ENCODE assay signal across 1 cellular context in the genomic region with DNA sequence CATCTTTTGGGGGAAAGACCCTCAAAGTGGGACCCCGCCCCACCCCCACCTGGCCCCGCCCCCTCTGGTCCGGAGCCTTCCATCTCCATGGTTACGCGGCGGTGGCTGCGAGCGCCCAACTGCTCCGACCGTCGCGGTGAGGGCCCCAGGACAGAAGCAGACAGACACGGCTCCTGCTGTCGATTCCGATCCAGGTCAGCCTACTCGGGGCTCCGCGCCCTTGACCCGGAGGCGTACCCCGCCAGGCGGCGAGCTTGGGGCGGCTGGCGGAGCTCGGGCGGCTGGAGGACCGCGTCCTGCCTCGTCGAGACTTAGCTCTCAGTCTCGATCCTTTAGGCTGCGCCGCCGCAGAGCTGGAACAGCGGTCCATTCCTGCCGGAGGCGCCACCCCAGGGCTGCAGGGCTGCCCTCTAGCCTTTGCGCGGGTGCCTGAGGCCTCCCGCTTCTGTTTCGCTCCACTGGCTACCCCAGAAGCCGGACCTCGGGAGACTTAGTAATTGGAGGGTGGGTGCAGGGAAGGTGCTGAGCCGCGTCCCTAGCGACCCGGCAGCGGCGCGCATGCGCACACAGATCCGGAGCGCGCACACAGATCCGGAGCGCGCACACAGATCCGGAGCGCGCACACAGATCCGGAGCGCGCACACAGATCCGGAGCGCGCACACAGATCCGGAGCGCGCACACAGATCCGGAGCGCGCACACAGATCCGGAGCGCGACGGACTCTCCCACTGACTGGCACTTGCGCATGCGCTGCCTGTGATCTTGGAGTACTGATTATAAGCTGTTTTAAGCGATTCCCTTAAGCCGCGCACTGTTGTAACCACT.
TF ChIP-seq lines count a peak whose summit lies in the region.

TSS of gene CFAP206 (plus strand) at position 77 of the 825 bp plus-strand sequence. CDS start 1,868 bp downstream, outside the sequence.

TF ChIP-seq in HepG2, 621 proteins besides CTCF, POLR2A, EP300 and RAD21 (continued from another document):
- TF ChIP-seq, protein P1, sequence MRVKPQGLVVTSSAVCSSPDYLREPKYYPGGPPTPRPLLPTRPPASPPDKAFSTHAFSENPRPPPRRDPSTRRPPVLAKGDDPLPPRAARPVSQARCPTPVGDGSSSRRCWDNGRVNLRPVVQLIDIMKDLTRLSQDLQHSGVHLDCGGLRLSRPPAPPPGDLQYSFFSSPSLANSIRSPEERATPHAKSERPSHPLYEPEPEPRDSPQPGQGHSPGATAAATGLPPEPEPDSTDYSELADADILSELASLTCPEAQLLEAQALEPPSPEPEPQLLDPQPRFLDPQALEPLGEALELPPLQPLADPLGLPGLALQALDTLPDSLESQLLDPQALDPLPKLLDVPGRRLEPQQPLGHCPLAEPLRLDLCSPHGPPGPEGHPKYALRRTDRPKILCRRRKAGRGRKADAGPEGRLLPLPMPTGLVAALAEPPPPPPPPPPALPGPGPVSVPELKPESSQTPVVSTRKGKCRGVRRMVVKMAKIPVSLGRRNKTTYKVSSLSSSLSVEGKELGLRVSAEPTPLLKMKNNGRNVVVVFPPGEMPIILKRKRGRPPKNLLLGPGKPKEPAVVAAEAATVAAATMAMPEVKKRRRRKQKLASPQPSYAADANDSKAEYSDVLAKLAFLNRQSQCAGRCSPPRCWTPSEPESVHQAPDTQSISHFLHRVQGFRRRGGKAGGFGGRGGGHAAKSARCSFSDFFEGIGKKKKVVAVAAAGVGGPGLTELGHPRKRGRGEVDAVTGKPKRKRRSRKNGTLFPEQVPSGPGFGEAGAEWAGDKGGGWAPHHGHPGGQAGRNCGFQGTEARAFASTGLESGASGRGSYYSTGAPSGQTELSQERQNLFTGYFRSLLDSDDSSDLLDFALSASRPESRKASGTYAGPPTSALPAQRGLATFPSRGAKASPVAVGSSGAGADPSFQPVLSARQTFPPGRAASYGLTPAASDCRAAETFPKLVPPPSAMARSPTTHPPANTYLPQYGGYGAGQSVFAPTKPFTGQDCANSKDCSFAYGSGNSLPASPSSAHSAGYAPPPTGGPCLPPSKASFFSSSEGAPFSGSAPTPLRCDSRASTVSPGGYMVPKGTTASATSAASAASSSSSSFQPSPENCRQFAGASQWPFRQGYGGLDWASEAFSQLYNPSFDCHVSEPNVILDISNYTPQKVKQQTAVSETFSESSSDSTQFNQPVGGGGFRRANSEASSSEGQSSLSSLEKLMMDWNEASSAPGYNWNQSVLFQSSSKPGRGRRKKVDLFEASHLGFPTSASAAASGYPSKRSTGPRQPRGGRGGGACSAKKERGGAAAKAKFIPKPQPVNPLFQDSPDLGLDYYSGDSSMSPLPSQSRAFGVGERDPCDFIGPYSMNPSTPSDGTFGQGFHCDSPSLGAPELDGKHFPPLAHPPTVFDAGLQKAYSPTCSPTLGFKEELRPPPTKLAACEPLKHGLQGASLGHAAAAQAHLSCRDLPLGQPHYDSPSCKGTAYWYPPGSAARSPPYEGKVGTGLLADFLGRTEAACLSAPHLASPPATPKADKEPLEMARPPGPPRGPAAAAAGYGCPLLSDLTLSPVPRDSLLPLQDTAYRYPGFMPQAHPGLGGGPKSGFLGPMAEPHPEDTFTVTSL (CRISPR knock-in tag; IDR thresholded peaks at IDR 0.05; ENCODE audit: borderline replicate concordance), result no peak
- TF ChIP-seq BRCA1 (CRISPR knock-in tag; IDR thresholded peaks at IDR 0.05), result no peak
- no peak for TF ChIP-seq ETV6 (CRISPR knock-in tag; conservative IDR thresholded peaks at IDR 0.05)
- no peak for TF ChIP-seq ARID3A (IDR thresholded peaks at IDR 0.05; ENCODE audit: low read depth, low read length)
- TF ChIP-seq CAMTA2 (CRISPR knock-in tag; IDR thresholded peaks at IDR 0.05; ENCODE audit: borderline replicate concordance), result 0 out of 2 replicates have a peak, but pooled peaks have one; percentile 64
- no peak for TF ChIP-seq PPARG (CRISPR knock-in tag; conservative IDR thresholded peaks at IDR 0.05)
- no peak for TF ChIP-seq RORA (CRISPR knock-in tag; IDR thresholded peaks at IDR 0.05)
- TF ChIP-seq POLR2AphosphoS5 (IDR thresholded peaks at IDR 0.05; ENCODE audit: low read depth, low read length), result no peak
- TF ChIP-seq ZNF441 (CRISPR knock-in tag; IDR thresholded peaks at IDR 0.05; ENCODE audit: borderline replicate concordance), result peak; percentile 66; the same call in 1 of the 2 replicates
- TF ChIP-seq UBTF (CRISPR knock-in tag; IDR thresholded peaks at IDR 0.05), result peak; percentile 65
- TF ChIP-seq, protein P2, sequence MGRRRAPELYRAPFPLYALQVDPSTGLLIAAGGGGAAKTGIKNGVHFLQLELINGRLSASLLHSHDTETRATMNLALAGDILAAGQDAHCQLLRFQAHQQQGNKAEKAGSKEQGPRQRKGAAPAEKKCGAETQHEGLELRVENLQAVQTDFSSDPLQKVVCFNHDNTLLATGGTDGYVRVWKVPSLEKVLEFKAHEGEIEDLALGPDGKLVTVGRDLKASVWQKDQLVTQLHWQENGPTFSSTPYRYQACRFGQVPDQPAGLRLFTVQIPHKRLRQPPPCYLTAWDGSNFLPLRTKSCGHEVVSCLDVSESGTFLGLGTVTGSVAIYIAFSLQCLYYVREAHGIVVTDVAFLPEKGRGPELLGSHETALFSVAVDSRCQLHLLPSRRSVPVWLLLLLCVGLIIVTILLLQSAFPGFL (CRISPR knock-in tag; IDR thresholded peaks at IDR 0.05), result no peak
- no peak for TF ChIP-seq ZBTB39 (CRISPR knock-in tag; IDR thresholded peaks at IDR 0.05)
- no peak for TF ChIP-seq ZNF644 (CRISPR knock-in tag; IDR thresholded peaks at IDR 0.05; ENCODE audit: low read depth)
- TF ChIP-seq ZNF768 (CRISPR knock-in tag; IDR thresholded peaks at IDR 0.05), result peak; percentile 65; the same call in 1 of the 2 replicates
- no peak for TF ChIP-seq HNRNPL (IDR thresholded peaks at IDR 0.05; ENCODE audit: low read depth, low read length)
- TF ChIP-seq, protein P3, sequence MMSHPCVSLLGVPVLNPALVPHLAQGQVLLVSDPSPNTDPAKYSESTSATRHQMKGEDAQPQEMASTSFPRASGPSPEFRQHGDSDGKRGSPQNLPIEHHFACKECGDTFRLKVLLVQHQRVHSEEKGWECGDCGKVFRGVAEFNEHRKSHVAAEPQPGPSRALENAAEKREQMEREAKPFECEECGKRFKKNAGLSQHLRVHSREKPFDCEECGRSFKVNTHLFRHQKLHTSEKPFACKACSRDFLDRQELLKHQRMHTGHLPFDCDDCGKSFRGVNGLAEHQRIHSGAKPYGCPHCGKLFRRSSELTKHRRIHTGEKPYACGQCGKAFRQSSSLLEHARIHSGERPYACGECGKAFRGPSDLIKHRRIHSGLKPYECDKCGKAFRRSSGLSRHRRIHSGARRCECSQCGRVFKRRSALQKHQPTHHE (CRISPR knock-in tag; IDR thresholded peaks at IDR 0.05; ENCODE audit: borderline replicate concordance), result 0 out of 2 replicates have a peak, but pooled peaks have one; percentile 38
- peak; percentile 58; the same call in 1 of the 2 replicates for TF ChIP-seq ZFY (CRISPR knock-in tag; IDR thresholded peaks at IDR 0.05)
- no peak for TF ChIP-seq POLR2AphosphoS2 (IDR thresholded peaks at IDR 0.05; ENCODE audit: low read depth, low read length)
- no peak for TF ChIP-seq ZBTB34 (CRISPR knock-in tag; IDR thresholded peaks at IDR 0.05)
- TF ChIP-seq, protein P4, sequence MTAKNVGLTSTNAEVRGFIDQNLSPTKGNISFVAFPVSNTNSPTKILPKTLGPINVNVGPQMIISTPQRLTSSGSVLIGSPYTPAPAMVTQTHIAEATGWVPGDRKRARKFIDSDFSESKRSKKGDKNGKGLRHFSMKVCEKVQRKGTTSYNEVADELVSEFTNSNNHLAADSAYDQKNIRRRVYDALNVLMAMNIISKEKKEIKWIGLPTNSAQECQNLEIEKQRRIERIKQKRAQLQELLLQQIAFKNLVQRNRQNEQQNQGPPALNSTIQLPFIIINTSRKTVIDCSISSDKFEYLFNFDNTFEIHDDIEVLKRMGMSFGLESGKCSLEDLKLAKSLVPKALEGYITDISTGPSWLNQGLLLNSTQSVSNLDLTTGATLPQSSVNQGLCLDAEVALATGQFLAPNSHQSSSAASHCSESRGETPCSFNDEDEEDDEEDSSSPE (CRISPR knock-in tag; IDR thresholded peaks at IDR 0.05), result no peak
TF ChIP-seq in HepG2: peak in this region for 94.
